In genomic region chr2:127688405-127688804, GRCh38 we compare ENCODE assay signal across 9 cellular contexts. TPM values are rescaled to one million over a fixed set of nuclear protein-coding genes. Genes with fewer than 3 reads are reported as not detected.
"Had no signal": no experiment of that assay in that cellular context is flagged by ENCODE, and none has a peak within 500 bp of the region (broad histone marks: within the 10 kb centered on the region; RNA-seq: fewer than 3 reads in every experiment).

No MANE protein-coding gene starts in this region.

- DNase-seq: GDM1, GF-D8 had no signal

- H3K4me3 ChIP-seq: GM12878 had no signal

- FAIRE-seq: G401.6, GM12878, GM12891, GM12892, GM18507, GM19239 had no signal

- ATAC-seq: GM12878 had no signal

RNA-seq across cellular contexts. Expression of gene GPR17, which starts 42.5 kb away (rescaled TPM):
- total RNA-seq: G401, GM12878 had no signal
- polyA plus RNA-seq: GM12878 had no signal
